Comparison of ENCODE assay signal across 26 cellular contexts in the genomic region with DNA sequence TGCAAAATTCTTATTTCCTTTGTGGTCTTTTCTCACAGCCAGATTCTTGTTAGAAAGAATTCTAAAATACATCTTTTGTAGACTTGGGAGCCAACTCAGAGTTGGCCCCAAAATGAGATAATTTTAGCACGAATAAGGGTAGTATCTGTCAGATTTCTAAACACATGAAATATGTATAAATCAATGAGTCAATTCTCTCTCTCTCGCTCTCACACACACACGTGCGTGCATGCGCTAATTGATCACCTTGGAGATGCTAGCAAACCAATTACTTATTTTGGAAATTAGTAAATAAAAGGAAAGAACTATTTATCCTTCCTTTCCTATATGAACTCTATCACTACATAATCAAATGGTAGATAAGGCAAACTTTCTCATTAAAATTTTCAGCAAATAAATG. TPM values are rescaled to one million over a fixed set of nuclear protein-coding genes. Genes with fewer than 3 reads are reported as not detected.
A peak's percentile ranks its signal among the peaks of the same experiment; 100 is the strongest.
DNase-seq lines count a peak whose midpoint lies in the region; ATAC-seq and TF ChIP-seq lines count a peak whose summit lies in the region.
"Had no signal": no experiment of that assay in that cellular context is flagged by ENCODE, and none has a peak within 500 bp of the region (broad histone marks: within the 10 kb centered on the region; RNA-seq: fewer than 3 reads in every experiment).

No MANE protein-coding gene starts in this region.

- POLR2A ChIA-PET in PC-9 (lab: Charles Lee; ENCODE audit: unreplicated experiment), result no interaction called here

- no peaks in the 10 kb centered on the region for H3K36me3 ChIP-seq in PC-9 (ENCODE audit: low read depth)
- H3K36me3 ChIP-seq: gastroesophageal sphincter, pancreas, right lobe of liver, WERI-Rb-1 had no signal

- intact Hi-C loops in PC-9 (cut with micrococcal nuclease; ENCODE audit: unreplicated experiment), result no loop called here

- no peaks in the 10 kb centered on the region for H4K20me1 ChIP-seq in PC-9 (ENCODE audit: insufficient read depth)

- H3K79me2 ChIP-seq in PC-9 (ENCODE audit: low read depth), result no peaks in the 10 kb centered on the region

- BruUV-seq in PC-9 (replicated peaks; lab: Mats Ljungman, UMichigan), result no TSS peak

- H3K27ac ChIP-seq in PC-9, result no peak overlapping the region
- H3K27ac ChIP-seq: gastroesophageal sphincter, pancreas, right lobe of liver, SK-N-MC, WERI-Rb-1 had no signal

- H2AFZ ChIP-seq in PC-9, result no peak overlapping the region

- no peaks in the 10 kb centered on the region for H3K9me2 ChIP-seq in PC-9 (ENCODE audit: insufficient read depth)

- ATAC-seq in GM18867 (IDR thresholded peaks at IDR 0.05; ENCODE audit: unreplicated experiment), result peak; percentile 29
- peak; percentile 11 for ATAC-seq in GM21381 (IDR thresholded peaks at IDR 0.05; ENCODE audit: unreplicated experiment)
- ATAC-seq in HG02938 (IDR thresholded peaks at IDR 0.05; ENCODE audit: unreplicated experiment), result peak; percentile 8
- ATAC-seq: esophagus mucosa; gastroesophageal sphincter; naive thymus-derived CD8-positive, alpha-beta T cell; pancreas; right lobe of liver; stimulated activated memory B cell treated with anti-CD40 and anti-IgM and Interleukin-4, amounts not matched to agents 10 μg/mL and 1 μg/mL and 100 μg/mL, for 72 hours had no signal

- H3K4me2 ChIP-seq in PC-9, result no peak overlapping the region

- H3K4me1 ChIP-seq in PC-9 (replicated peaks; ENCODE audit: insufficient read depth), result no peaks in the 10 kb centered on the region
- H3K4me1 ChIP-seq: gastroesophageal sphincter, pancreas, right lobe of liver had no signal

- H3K27me3 ChIP-seq in PC-9 (ENCODE audit: insufficient read depth, low read depth), result no peaks in the 10 kb centered on the region
- H3K27me3 ChIP-seq: gastroesophageal sphincter, pancreas, right lobe of liver had no signal

- H3K9me3 ChIP-seq in PC-9 (ENCODE audit: insufficient read depth, low read depth), result no peaks in the 10 kb centered on the region
- H3K9me3 ChIP-seq: gastroesophageal sphincter, pancreas, right lobe of liver had no signal

- no peak for TF ChIP-seq CTCF in PC-9 (conservative IDR thresholded peaks at IDR 0.05)

- H3K4me3 ChIP-seq in PC-9, result no peak overlapping the region
- H3K4me3 ChIP-seq: gastroesophageal sphincter, pancreas, right lobe of liver, SK-N-MC had no signal

- CTCF ChIA-PET in PC-9 (lab: Charles Lee), result no interaction called here

- DNase-seq in NCI-H69 (lab: John Stamatoyannopoulos, UW) (peak; percentile 22), PC-9 (no peak), mesenteric fat pad (ENCODE audit: low spot score) (no peak)
- no peak for DNase-seq in activated CD4-positive, alpha-beta T cell treated with anti-CD3 and anti-CD28 coated beads for 48 hours
- no peak for DNase-seq in activated CD4-positive, alpha-beta T cell treated with anti-CD3 and anti-CD28 coated beads for 1 hour
- DNase-seq: activated CD4-positive, alpha-beta memory T cell treated with anti-CD3 and anti-CD28 coated beads, Interleukin-2, amount 10 ng/mL, durations not matched to agents 7 days and 5 days; activated naive CD4-positive, alpha-beta T cell treated with Interleukin-2 at 50 U/mL for 16 hours; activated T-cell treated with anti-CD3 and anti-CD28 coated beads, Interleukin-2, amount 50 U/mL, for 1 hour; anterior cingulate cortex; CD4-positive, alpha-beta T cell; central memory CD4-positive, alpha-beta T cell; effector CD4-positive, alpha-beta T cell; GOT3; Kasumi-1; mesendoderm; naive thymus-derived CD8-positive, alpha-beta T cell; pancreas; right lobe of liver; WERI-Rb-1 had no signal

- H3F3A ChIP-seq in PC-9 (ENCODE audit: insufficient read depth, low read depth), result no peaks in the 10 kb centered on the region

RNA-seq across cellular contexts. Expression of gene PIK3R4, which starts 32.9 kb away (rescaled TPM):
- total RNA-seq in PC-9 (2021) (28.7 and 35.2 TPM in 2 replicates), mesenteric fat pad (22.8 TPM)
